ENCODE assay signal across 1 cellular context in the genomic region with DNA sequence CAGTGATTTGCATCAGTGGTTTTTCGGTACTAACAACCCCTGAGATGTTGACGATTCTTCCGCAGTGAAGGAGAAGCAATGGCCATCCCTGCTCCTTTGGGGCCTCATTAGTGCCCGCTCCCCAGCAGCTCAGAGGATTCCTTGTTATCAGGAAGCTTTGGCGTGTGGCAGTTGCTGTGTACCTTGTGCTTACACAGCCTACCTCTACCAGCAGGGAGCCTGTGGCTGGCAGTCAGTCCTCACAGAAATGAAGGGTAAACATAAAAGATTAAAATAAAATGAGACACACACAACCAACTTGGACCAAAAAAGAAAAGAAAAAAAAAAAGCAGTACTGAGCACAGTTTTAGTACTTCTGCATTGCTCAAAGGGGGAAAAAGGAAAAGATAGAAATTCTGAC.
TF ChIP-seq lines count a peak whose summit lies in the region.

No MANE protein-coding gene starts in this region.

TF ChIP-seq in H1, 55 proteins besides CTCF, POLR2A, EP300 and RAD21:
- TF ChIP-seq POLR2AphosphoS5 (IDR thresholded peaks at IDR 0.05; ENCODE audit: low read depth, low read length), result no peak
- TF ChIP-seq ZNF274 (IDR thresholded peaks at IDR 0.05; ENCODE audit: borderline replicate concordance, extremely low read depth, low read length), result no peak
- TF ChIP-seq PHF8 (conservative IDR thresholded peaks at IDR 0.05; ENCODE audit: low read depth, low read length), result no peak
- no peak for TF ChIP-seq SIN3A (conservative IDR thresholded peaks at IDR 0.05 in 1 of 2, IDR thresholded peaks at IDR 0.05 in 1 of 2; ENCODE audit: low read depth in 1 of 2, low read length in 2 of 2)
- no peak for TF ChIP-seq TEAD4 (IDR thresholded peaks at IDR 0.05; ENCODE audit: low read depth, low read length)
- TF ChIP-seq, protein P1, sequence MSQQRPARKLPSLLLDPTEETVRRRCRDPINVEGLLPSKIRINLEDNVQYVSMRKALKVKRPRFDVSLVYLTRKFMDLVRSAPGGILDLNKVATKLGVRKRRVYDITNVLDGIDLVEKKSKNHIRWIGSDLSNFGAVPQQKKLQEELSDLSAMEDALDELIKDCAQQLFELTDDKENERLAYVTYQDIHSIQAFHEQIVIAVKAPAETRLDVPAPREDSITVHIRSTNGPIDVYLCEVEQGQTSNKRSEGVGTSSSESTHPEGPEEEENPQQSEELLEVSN (IDR thresholded peaks at IDR 0.05), result no peak
- no peak for TF ChIP-seq KDM1A (IDR thresholded peaks at IDR 0.05; ENCODE audit: borderline replicate concordance, low read length)
- TF ChIP-seq, protein P2, sequence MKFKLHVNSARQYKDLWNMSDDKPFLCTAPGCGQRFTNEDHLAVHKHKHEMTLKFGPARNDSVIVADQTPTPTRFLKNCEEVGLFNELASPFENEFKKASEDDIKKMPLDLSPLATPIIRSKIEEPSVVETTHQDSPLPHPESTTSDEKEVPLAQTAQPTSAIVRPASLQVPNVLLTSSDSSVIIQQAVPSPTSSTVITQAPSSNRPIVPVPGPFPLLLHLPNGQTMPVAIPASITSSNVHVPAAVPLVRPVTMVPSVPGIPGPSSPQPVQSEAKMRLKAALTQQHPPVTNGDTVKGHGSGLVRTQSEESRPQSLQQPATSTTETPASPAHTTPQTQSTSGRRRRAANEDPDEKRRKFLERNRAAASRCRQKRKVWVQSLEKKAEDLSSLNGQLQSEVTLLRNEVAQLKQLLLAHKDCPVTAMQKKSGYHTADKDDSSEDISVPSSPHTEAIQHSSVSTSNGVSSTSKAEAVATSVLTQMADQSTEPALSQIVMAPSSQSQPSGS (IDR thresholded peaks at IDR 0.05; ENCODE audit: low read length), result no peak
- TF ChIP-seq SP4 (IDR thresholded peaks at IDR 0.05; ENCODE audit: low read length), result no peak
- no peak for TF ChIP-seq GTF2F1 (IDR thresholded peaks at IDR 0.05; ENCODE audit: borderline replicate concordance, low read depth, low read length)
TF ChIP-seq in H1: peak in this region for 0.
